30 cellular contexts compared by ENCODE assay signal in the genomic region with DNA sequence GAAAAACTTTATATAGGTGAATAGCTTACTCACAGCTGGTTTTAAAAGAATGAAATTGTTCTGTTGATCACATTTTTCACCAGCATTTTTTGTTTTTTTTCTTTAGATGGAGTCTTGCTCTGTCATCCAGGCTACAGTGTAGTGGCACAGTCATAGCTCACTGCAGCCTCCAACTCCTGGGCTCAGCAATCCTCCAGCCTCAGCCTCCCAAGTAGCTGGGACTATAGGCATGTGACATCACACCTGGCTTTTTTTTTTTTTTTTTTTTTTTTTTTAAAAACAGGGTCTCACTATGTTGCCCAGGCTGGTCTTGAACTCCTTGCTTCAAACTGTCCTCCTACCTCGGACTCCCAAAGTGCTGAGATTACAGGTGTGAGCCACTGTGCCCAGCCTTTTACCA. TPM values are rescaled to one million over a fixed set of nuclear protein-coding genes. Genes with fewer than 3 reads are reported as not detected.
DNase-seq lines count a peak whose midpoint lies in the region; ATAC-seq and TF ChIP-seq lines count a peak whose summit lies in the region.
"Had no signal": no experiment of that assay in that cellular context is flagged by ENCODE, and none has a peak within 500 bp of the region (broad histone marks: within the 10 kb centered on the region; RNA-seq: fewer than 3 reads in every experiment).

No MANE protein-coding gene starts in this region.

- peaks cover 72% of the 10 kb centered on the region for H3K4me1 ChIP-seq in CD4-positive, alpha-beta memory T cell (ENCODE audit: insufficient read depth, low read length)
- H3K4me1 ChIP-seq in breast epithelium = no peaks in the 10 kb centered on the region
- H3K4me1 ChIP-seq in heart right ventricle = peaks cover 6 to 44% (median 28%) of the 10 kb centered on the region in 9 donors

- H3K27ac ChIP-seq in CD4-positive, alpha-beta memory T cell (ENCODE audit: low read depth, low read length) = peak overlapping the region; percentile 66
- H3K27ac ChIP-seq in breast epithelium (no peak overlapping the region), heart right ventricle (no peak overlapping the region)
- H3K27ac ChIP-seq: adrenal gland, HL-60, PC-9, prostate gland, SK-N-MC, tibial artery, vagina had no signal

- H3K4me1 Mint-ChIP-seq in activated T-cell treated with anti-CD3 and anti-CD28 coated beads, Interleukin-2, amount 50 U/mL, for 72 hours (ENCODE audit: low read depth) = peaks cover 63% of the 10 kb centered on the region
- H3K4me1 Mint-ChIP-seq in CD4-positive, alpha-beta memory T cell = peaks cover 44 to 78% (median 60%) of the 10 kb centered on the region in 4 donors
- peaks cover 70 to 84% (median 75%) of the 10 kb centered on the region in 3 donors for H3K4me1 Mint-ChIP-seq in T-cell
- H3K4me1 Mint-ChIP-seq in memory B cell = peaks cover 47% of the 10 kb centered on the region

- no peaks in the 10 kb centered on the region for H3K27me3 Mint-ChIP-seq in activated T-cell treated with anti-CD3 and anti-CD28 coated beads, Interleukin-2, amount 50 U/mL, for 72 hours (ENCODE audit: low read depth)
- no peaks in the 10 kb centered on the region for H3K27me3 Mint-ChIP-seq in CD4-positive, alpha-beta memory T cell
- H3K27me3 Mint-ChIP-seq in T-cell (no peaks in the 10 kb centered on the region), memory B cell (no peaks in the 10 kb centered on the region)
- H3K27me3 Mint-ChIP-seq: central memory CD8-positive, alpha-beta T cell; dendritic cell treated with granulocyte-macrophage colony-stimulating factor and Interleukin-4, amounts not matched to agents 40 ng/mL and 50 ng/mL, for 4 days had no signal

- no peak for ATAC-seq in activated T-cell treated with anti-CD3 and anti-CD28 coated beads, Interleukin-2, amount 50 U/mL, for 72 hours (replicated peaks in 1 of 2)
- ATAC-seq in T-cell (replicated peaks in 1 of 4) = no peak
- ATAC-seq in memory B cell (ENCODE audit: low read depth) = no peak
- ATAC-seq in HG02798 (IDR thresholded peaks at IDR 0.05; ENCODE audit: poor library complexity, unreplicated experiment) = no peak
- ATAC-seq in heart right ventricle = no peak
- ATAC-seq: left lobe of liver, sciatic nerve had no signal

- POLR2A ChIA-PET in CD4-positive, alpha-beta memory T cell (lab: Charles Lee; ENCODE audit: partially characterized antibody) = interaction anchor here (5.4 to 12.2 kb wide), 3 partner anchors 7 to 53 kb away, joined by 36 to 214 read pairs (median 185); no protein-coding TSS in a partner anchor
- POLR2A ChIA-PET in T-cell (lab: Charles Lee) = interaction anchor here (0.6 to 0.7 kb wide), 3 partner anchors 42 to 181 kb away, joined by 9 to 10 read pairs (median 10); no protein-coding TSS in a partner anchor

- WGBS in heart right ventricle, 2 donors = 100% methylated on average over 1 of the region's 1 CpG

- H3K27me3 ChIP-seq in CD4-positive, alpha-beta memory T cell (ENCODE audit: insufficient read depth, low read length) = no peaks in the 10 kb centered on the region
- H3K27me3 ChIP-seq in breast epithelium (no peaks in the 10 kb centered on the region), heart right ventricle (no peaks in the 10 kb centered on the region)
- H3K27me3 ChIP-seq: adrenal gland, tibial artery, vagina had no signal

- intact Hi-C loops in CD4-positive, alpha-beta memory T cell (cut with micrococcal nuclease) = no loop called here
- intact Hi-C loops in breast epithelium (cut with DNase I; ENCODE audit: low total_unique reads) (no loop called here), heart right ventricle (cut with DNase I) (loop anchor here in 4 of 10 donors (5.0 to 10.0 kb wide), 3 partner anchors 44 to 61 kb away; no protein-coding TSS in a partner anchor)

- TF ChIP-seq POLR2A in breast epithelium (IDR thresholded peaks at IDR 0.05) = no peak

- H3K4me3 Mint-ChIP-seq in activated T-cell treated with anti-CD3 and anti-CD28 coated beads, Interleukin-2, amount 50 U/mL, for 72 hours = peak overlapping the region in 1 of 2 donors; percentile 40
- H3K4me3 Mint-ChIP-seq in CD4-positive, alpha-beta memory T cell = peak overlapping the region in 6 of 8 donors; percentile 15 to 98 (median 63)
- H3K4me3 Mint-ChIP-seq in T-cell (peak overlapping the region; percentile 93 to 98 (median 97)), memory B cell (no peak overlapping the region)
- H3K4me3 Mint-ChIP-seq: dendritic cell treated with granulocyte-macrophage colony-stimulating factor and Interleukin-4, amounts not matched to agents 40 ng/mL and 50 ng/mL, for 4 days; endodermal cell; T-helper 1 cell treated with Interleukin-12 subunit alpha and Interleukin-12 subunit beta and Interleukin-4 antibody, amounts not matched to agents 30 μg/mL and 1 μg/mL, for 36 hours had no signal

- H3K9me3 Mint-ChIP-seq in activated T-cell treated with anti-CD3 and anti-CD28 coated beads, Interleukin-2, amount 50 U/mL, for 72 hours = no peaks in the 10 kb centered on the region
- no peaks in the 10 kb centered on the region for H3K9me3 Mint-ChIP-seq in CD4-positive, alpha-beta memory T cell
- no peaks in the 10 kb centered on the region for H3K9me3 Mint-ChIP-seq in T-cell
- H3K9me3 Mint-ChIP-seq in memory B cell = no peaks in the 10 kb centered on the region
- H3K9me3 Mint-ChIP-seq: central memory CD8-positive, alpha-beta T cell; dendritic cell treated with granulocyte-macrophage colony-stimulating factor and Interleukin-4, amounts not matched to agents 40 ng/mL and 50 ng/mL, for 4 days; endodermal cell; T-helper 1 cell treated with Interleukin-12 subunit alpha and Interleukin-12 subunit beta and Interleukin-4 antibody, amounts not matched to agents 30 μg/mL and 1 μg/mL, for 36 hours had no signal

- DNase-seq in activated T-cell treated with anti-CD3 and anti-CD28 coated beads, Interleukin-2, amount 50 U/mL, for 72 hours = no peak
- DNase-seq in activated T-cell treated with anti-CD3 and anti-CD28 coated beads, Interleukin-2, amount 50 U/mL, for 48 hours = no peak
- no peak for DNase-seq in CD4-positive, alpha-beta memory T cell
- DNase-seq in T-cell = no peak
- DNase-seq in memory B cell (ENCODE audit: low spot score in 2 of 2) = no peak
- DNase-seq in breast epithelium (ENCODE audit: low spot score in 2 of 2) = no peak
- DNase-seq in heart right ventricle = no peak
- DNase-seq: DMS153; endodermal cell; Karpas-422; mesenchymal stem cell; NCI-H1417; NCI-H2029 treated with DMSO at 0.1 percent for 48 hours; NCI-H526; NK-92 treated with Interleukin-12 subunit alpha and Interleukin-12 subunit beta, amount 100 ng/mL, for 24 hours; nucleus accumbens; PC-9; stimulated activated CD4-positive, alpha-beta T cell treated with anti-CD3 and anti-CD28 coated beads, Interleukin-4, amount 100 ng/mL, for 24 hours; tibial artery had no signal

- H3K36me3 ChIP-seq in CD4-positive, alpha-beta memory T cell (ENCODE audit: insufficient read depth, low read length) = peaks cover 25% of the 10 kb centered on the region
- H3K36me3 ChIP-seq in breast epithelium (no peaks in the 10 kb centered on the region), heart right ventricle (peaks cover 0 to 60% (median under 1%) of the 10 kb centered on the region in 9 donors)
- H3K36me3 ChIP-seq: adrenal gland, prostate gland had no signal

- H3K36me3 Mint-ChIP-seq in activated T-cell treated with anti-CD3 and anti-CD28 coated beads, Interleukin-2, amount 50 U/mL, for 72 hours (ENCODE audit: insufficient read depth in 2 of 2) = peaks cover 12 to 19% of the 10 kb centered on the region in 2 donors
- peaks cover 36 to 69% of the 10 kb centered on the region in 2 donors for H3K36me3 Mint-ChIP-seq in CD4-positive, alpha-beta memory T cell
- peaks cover 46% of the 10 kb centered on the region for H3K36me3 Mint-ChIP-seq in T-cell
- H3K36me3 Mint-ChIP-seq in memory B cell = peaks cover 21% of the 10 kb centered on the region

- H3K27ac Mint-ChIP-seq in activated T-cell treated with anti-CD3 and anti-CD28 coated beads, Interleukin-2, amount 50 U/mL, for 72 hours = peak overlapping the region; percentile 98
- H3K27ac Mint-ChIP-seq in CD4-positive, alpha-beta memory T cell = peak overlapping the region in 3 of 7 donors; percentile 22 to 97 (median 47)
- peak overlapping the region; percentile 91 to 97 for H3K27ac Mint-ChIP-seq in T-cell
- H3K27ac Mint-ChIP-seq in memory B cell = peak overlapping the region; percentile 41
- H3K27ac Mint-ChIP-seq: dendritic cell treated with granulocyte-macrophage colony-stimulating factor and Interleukin-4, amounts not matched to agents 40 ng/mL and 50 ng/mL, for 4 days; endodermal cell; T-helper 1 cell treated with Interleukin-12 subunit alpha and Interleukin-12 subunit beta and Interleukin-4 antibody, amounts not matched to agents 30 μg/mL and 1 μg/mL, for 36 hours had no signal

- H3K4me3 ChIP-seq in CD4-positive, alpha-beta memory T cell (ENCODE audit: low read length in 2 of 2) = no peak overlapping the region
- H3K4me3 ChIP-seq in breast epithelium (no peak overlapping the region), heart right ventricle (no peak overlapping the region)
- H3K4me3 ChIP-seq: adrenal gland, PC-9, prostate gland, SK-N-MC, tibial artery, vagina had no signal

- CTCF ChIA-PET in CD4-positive, alpha-beta memory T cell (lab: Charles Lee; ENCODE audit: partially characterized antibody) = interaction anchor here (0.7 to 14.8 kb wide), 2 partner anchors 46 to 1102 kb away, joined by 3 to 231 read pairs; a partner anchor contains a TSS
- CTCF ChIA-PET in T-cell (lab: Charles Lee) = interaction anchor here in 1 of 2 donors (0.6 to 0.7 kb wide), 2 partner anchors 66 to 148 kb away, joined by 5 read pairs; no protein-coding TSS in a partner anchor

- TF ChIP-seq CTCF in breast epithelium (IDR thresholded peaks at IDR 0.05) (no peak), heart right ventricle (IDR thresholded peaks at IDR 0.05) (no peak)

- no peaks in the 10 kb centered on the region for H3K9me3 ChIP-seq in CD4-positive, alpha-beta memory T cell (ENCODE audit: control insufficient read depth in 1 of 2, low read length in 2 of 2)
- H3K9me3 ChIP-seq in breast epithelium (no peaks in the 10 kb centered on the region), heart right ventricle (no peaks in the 10 kb centered on the region)
- H3K9me3 ChIP-seq: adrenal gland, prostate gland, tibial artery, vagina had no signal

RNA-seq across cellular contexts. Expression of a gene that starts 3.6 kb away (rescaled TPM):
- total RNA-seq in activated T-cell treated with anti-CD3 and anti-CD28 coated beads, Interleukin-2, amount 50 U/mL, for 72 hours = 100 to 1,000 TPM; 104 to 114 TPM
- 100 to 1,000 TPM; 251 to 262 TPM for total RNA-seq in CD4-positive, alpha-beta memory T cell
- polyA plus RNA-seq in CD4-positive, alpha-beta memory T cell = 100 to 1,000 TPM in 1 of 2 donors, 10 to 100 TPM in 1; 13.7 to 104 TPM
- total RNA-seq in T-cell (100 to 1,000 TPM; 222 to 268 (median 236) TPM), breast epithelium (10 to 100 TPM; 37.9 to 40.6 (median 38.6) TPM), heart right ventricle (100 to 1,000 TPM in 4 of 10 donors, 10 to 100 TPM in 6; 50.0 to 121 (median 81.9) TPM)
- polyA plus RNA-seq in heart right ventricle = 10 to 100 TPM; 24.1 to 28.2 TPM

RNA-seq across cellular contexts. Expression of a gene that starts 21.5 kb away (rescaled TPM):
- 100 to 1,000 TPM; 222 to 223 TPM for total RNA-seq in activated T-cell treated with anti-CD3 and anti-CD28 coated beads, Interleukin-2, amount 50 U/mL, for 72 hours
- 100 to 1,000 TPM; 238 to 240 TPM for total RNA-seq in CD4-positive, alpha-beta memory T cell
- 100 to 1,000 TPM in 1 of 2 donors, 10 to 100 TPM in 1; 74.4 to 128 TPM for polyA plus RNA-seq in CD4-positive, alpha-beta memory T cell
- 100 to 1,000 TPM; 189 to 264 (median 224) TPM for total RNA-seq in T-cell
- 100 to 1,000 TPM; 144 to 163 (median 154) TPM for total RNA-seq in breast epithelium
- 10 to 100 TPM; 62.0 to 89.8 (median 72.7) TPM for total RNA-seq in heart right ventricle
- polyA plus RNA-seq in heart right ventricle = 10 to 100 TPM; 46.5 to 94.9 TPM

RNA-seq across cellular contexts. Expression of a gene that starts 24.7 kb away (rescaled TPM):
- total RNA-seq in activated T-cell treated with anti-CD3 and anti-CD28 coated beads, Interleukin-2, amount 50 U/mL, for 72 hours = under 1 TPM; 0.36 to 0.42 TPM
- not detected for total RNA-seq in CD4-positive, alpha-beta memory T cell
- polyA plus RNA-seq in CD4-positive, alpha-beta memory T cell = not detected
- total RNA-seq in T-cell (under 1 TPM in 1 of 5 donors, not detected in 4; 0.18 TPM), breast epithelium (under 1 TPM in 1 of 3 donors, not detected in 2; 0.29 TPM), heart right ventricle (1 to 10 TPM; 1.9 to 4.6 (median 2.5) TPM)
- 1 to 10 TPM in 1 of 2 donors, under 1 TPM in 1; 0.07 to 1.0 TPM for polyA plus RNA-seq in heart right ventricle
- total RNA-seq: left lobe of liver, PC-9, sciatic nerve, vagina had no signal
- polyA plus RNA-seq: adrenal gland had no signal

RNA-seq across cellular contexts. Expression of a gene that starts 47.4 kb away (rescaled TPM):
- total RNA-seq in activated T-cell treated with anti-CD3 and anti-CD28 coated beads, Interleukin-2, amount 50 U/mL, for 72 hours = under 1 TPM in 1 of 2 donors, not detected in 1; 0.49 TPM
- total RNA-seq in CD4-positive, alpha-beta memory T cell = not detected
- polyA plus RNA-seq in CD4-positive, alpha-beta memory T cell = not detected
- total RNA-seq in T-cell = not detected
- 1 to 10 TPM in 1 of 3 donors, under 1 TPM in 1, not detected in 1; 0.32 to 1.3 TPM for total RNA-seq in breast epithelium
- total RNA-seq in heart right ventricle = 1 to 10 TPM in 1 of 10 donors, not detected in 9; 1.1 TPM
- under 1 TPM in 1 of 2 donors, not detected in 1; 0.17 TPM for polyA plus RNA-seq in heart right ventricle
- total RNA-seq: endodermal cell, left lobe of liver, sciatic nerve, vagina had no signal
